In the genomic region with DNA sequence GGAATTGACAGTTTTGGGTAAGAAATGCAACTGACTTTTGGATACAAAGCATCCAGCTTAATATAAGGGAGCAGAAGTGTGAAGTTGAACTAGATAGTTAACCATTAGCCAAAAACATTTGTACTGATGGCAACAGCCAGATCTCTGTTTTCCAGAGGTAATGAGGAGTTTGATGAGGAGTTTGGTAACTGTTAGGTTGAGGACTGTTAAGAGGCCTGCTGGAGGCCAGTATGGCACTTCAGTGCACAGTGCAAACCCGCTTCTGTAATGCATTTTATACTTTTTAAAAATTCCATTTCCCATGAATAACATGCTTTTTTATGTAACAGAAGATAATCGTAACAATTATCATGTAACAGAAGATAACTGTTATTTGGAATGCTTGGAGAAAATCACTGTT, we compare ENCODE assay signal across 22 cellular contexts.
"Had no signal": no experiment of that assay in that cellular context is flagged by ENCODE, and none has a peak within 500 bp of the region (broad histone marks: within the 10 kb centered on the region; RNA-seq: fewer than 3 reads in every experiment).

No MANE protein-coding gene starts in this region.

- H3K4me3 ChIP-seq: dorsolateral prefrontal cortex, lower lobe of right lung, prostate gland, sigmoid colon, stomach, thyroid gland had no signal

- ATAC-seq: left cardiac atrium; left ventricle myocardium superior; lower lobe of right lung; naive thymus-derived CD8-positive, alpha-beta T cell; right cardiac atrium; stimulated activated effector memory CD8-positive, alpha-beta T cell treated with anti-CD3 and anti-CD28 coated beads, Interleukin-12 subunit alpha, Interleukin-12 subunit beta, amount 100 ng/mL, for 72 hours had no signal

- H3K4me1 ChIP-seq: lower lobe of right lung, prostate gland, sigmoid colon, stomach, thyroid gland had no signal

- DNase-seq: cortex of kidney; dorsolateral prefrontal cortex; effector CD4-positive, alpha-beta T cell; head of caudate nucleus; kidney; left cardiac atrium; left ventricle myocardium superior; lower lobe of right lung; naive thymus-derived CD8-positive, alpha-beta T cell; nephron progenitor cell; nucleus accumbens; right cardiac atrium; sigmoid colon; stimulated activated CD4-positive, alpha-beta T cell treated with anti-CD3 and anti-CD28 coated beads, Interleukin-2, amount 100 ng/mL, for 24 hours; stimulated activated CD4-positive, alpha-beta T cell treated with anti-CD3 and anti-CD28 coated beads, Interleukin-4, amount 100 ng/mL, for 24 hours; stimulated activated naive CD4-positive, alpha-beta T cell treated with Interleukin-2 at 50 U/mL for 16 hours; stomach; thyroid gland; trophoblast cell had no signal

- H3K27ac ChIP-seq: dorsolateral prefrontal cortex, lower lobe of right lung, prostate gland, sigmoid colon, stomach, thyroid gland had no signal

- H3K36me3 ChIP-seq: lower lobe of right lung, prostate gland, sigmoid colon, stomach, thyroid gland had no signal

- H3K9me3 ChIP-seq: lower lobe of right lung, prostate gland, sigmoid colon, stomach, thyroid gland had no signal

- FAIRE-seq: frontal cortex, kidney had no signal

- H3K27me3 ChIP-seq: sigmoid colon, stomach, thyroid gland had no signal
